In the genomic region with DNA sequence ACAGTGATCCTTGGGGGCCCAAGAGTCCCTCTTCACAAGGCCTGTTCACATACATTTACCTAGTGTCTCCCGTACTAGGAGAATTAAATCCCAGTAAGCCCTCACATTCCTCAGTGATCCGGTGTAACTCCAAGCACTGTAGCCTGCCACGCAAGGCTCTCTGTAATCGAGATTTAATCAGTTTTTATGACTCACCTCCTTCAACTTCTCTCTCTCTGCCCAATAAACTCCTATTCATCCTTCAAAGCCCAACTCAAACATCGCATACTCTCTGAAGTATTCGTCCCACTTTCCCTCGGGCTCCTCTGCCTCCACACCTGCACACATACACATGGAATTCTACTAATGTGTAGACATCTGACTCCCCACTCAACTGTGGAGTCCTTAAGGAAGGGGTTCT, we compare ENCODE assay signal across 16 cellular contexts.
DNase-seq lines count a peak whose midpoint lies in the region; ATAC-seq and TF ChIP-seq lines count a peak whose summit lies in the region.
"Had no signal": no experiment of that assay in that cellular context is flagged by ENCODE, and none has a peak within 500 bp of the region (broad histone marks: within the 10 kb centered on the region; RNA-seq: fewer than 3 reads in every experiment).

No MANE protein-coding gene starts in this region.

- CTCF ChIA-PET in CD8-positive, alpha-beta T cell (lab: Charles Lee), result no interaction called here

- H3K27me3 Mint-ChIP-seq in CD8-positive, alpha-beta T cell (ENCODE audit: low read depth), result no peaks in the 10 kb centered on the region
- H3K27me3 Mint-ChIP-seq: naive thymus-derived CD4-positive, alpha-beta T cell; stimulated activated naive CD8-positive, alpha-beta T cell treated with anti-CD3 and anti-CD28 coated beads, Interleukin-15, Interleukin-2, amounts not matched to agents 100 ng/mL and 50 ng/mL, for 24 hours had no signal

- H3K36me3 Mint-ChIP-seq in CD8-positive, alpha-beta T cell, result peaks cover 30% of the 10 kb centered on the region

- POLR2A ChIA-PET in CD8-positive, alpha-beta T cell (lab: Charles Lee), result interaction anchor here (0.6 kb wide), 1 partner anchor 73 kb away, joined by 3 read pairs; no protein-coding TSS in a partner anchor

- no peaks in the 10 kb centered on the region for H3K9me3 ChIP-seq in CD8-positive, alpha-beta T cell (ENCODE audit: low read length)
- H3K9me3 ChIP-seq: Peyer's patch had no signal

- TF ChIP-seq CTCF in CD8-positive, alpha-beta T cell (IDR thresholded peaks at IDR 0.05), result no peak
- TF ChIP-seq CTCF in GM13976 (IDR thresholded peaks at IDR 0.05; ENCODE audit: borderline replicate concordance, control extremely low read depth, extremely low read depth, insufficient read depth, missing control alignments), result no peak

- H3K36me3 ChIP-seq in CD8-positive, alpha-beta T cell (ENCODE audit: insufficient read depth, low read length), result no peaks in the 10 kb centered on the region
- no peaks in the 10 kb centered on the region for H3K36me3 ChIP-seq in H7 (replicated peaks; ENCODE audit: control insufficient read depth, insufficient read depth, low read length)
- H3K36me3 ChIP-seq: Peyer's patch had no signal

- no peak overlapping the region for H3K4me3 ChIP-seq in CD8-positive, alpha-beta T cell (ENCODE audit: low read depth, low read length)
- no peak overlapping the region for H3K4me3 ChIP-seq in H7 (ENCODE audit: insufficient read depth, low read depth, low read length)
- H3K4me3 ChIP-seq: dorsolateral prefrontal cortex, Peyer's patch had no signal

- in situ Hi-C loops in GM13976 (cut with MboI; ENCODE audit: low sequenced_read_pairs, unreplicated experiment), result no loop called here

- no peaks in the 10 kb centered on the region for H3K27me3 ChIP-seq in CD8-positive, alpha-beta T cell (ENCODE audit: insufficient read depth, low read length)
- no peaks in the 10 kb centered on the region for H3K27me3 ChIP-seq in H7 (ENCODE audit: control insufficient read depth, insufficient read depth, low read length)
- H3K27me3 ChIP-seq: dorsolateral prefrontal cortex, Peyer's patch had no signal

- no peaks in the 10 kb centered on the region for H3K9me3 Mint-ChIP-seq in CD8-positive, alpha-beta T cell
- H3K9me3 Mint-ChIP-seq: naive thymus-derived CD4-positive, alpha-beta T cell; stimulated activated naive CD8-positive, alpha-beta T cell treated with anti-CD3 and anti-CD28 coated beads, Interleukin-15, Interleukin-2, amounts not matched to agents 100 ng/mL and 50 ng/mL, for 24 hours had no signal

- no peak for ATAC-seq in CD8-positive, alpha-beta T cell
- ATAC-seq: naive thymus-derived CD4-positive, alpha-beta T cell had no signal

- H3K4me1 Mint-ChIP-seq in CD8-positive, alpha-beta T cell (ENCODE audit: low read depth), result peaks cover 13% of the 10 kb centered on the region

- H3K27ac Mint-ChIP-seq in CD8-positive, alpha-beta T cell, result peak overlapping the region; percentile 68

- H3K4me3 Mint-ChIP-seq in CD8-positive, alpha-beta T cell, result no peak overlapping the region
- H3K4me3 Mint-ChIP-seq: naive thymus-derived CD4-positive, alpha-beta T cell; stimulated activated naive CD8-positive, alpha-beta T cell treated with anti-CD3 and anti-CD28 coated beads, Interleukin-15, Interleukin-2, amounts not matched to agents 100 ng/mL and 50 ng/mL, for 24 hours had no signal

- no peaks in the 10 kb centered on the region for H3K4me1 ChIP-seq in CD8-positive, alpha-beta T cell (ENCODE audit: insufficient read depth, low read length)

- no peak for DNase-seq in CD8-positive, alpha-beta T cell
- DNase-seq in HS-27A (ENCODE audit: low read depth) (peak; percentile 76), amniotic epithelial cell (ENCODE audit: low read depth) (peak; percentile 70), islet precursor cell (peak; percentile 96), glomerular visceral epithelial cell (ENCODE audit: extremely low spot score) (no peak), DMS 273 treated with DMSO at 0.1 percent for 48 hours (lab: John Stamatoyannopoulos, UW) (no peak), GM13976 (ENCODE audit: low spot score) (no peak), H7 (no peak)
- DNase-seq: activated CD8-positive, alpha-beta memory T cell treated with anti-CD3 and anti-CD28 coated beads for 24 hours; activated gamma-delta T cell; dorsolateral prefrontal cortex; naive thymus-derived CD4-positive, alpha-beta T cell; NCI-H2029 treated with DMSO at 0.1 percent for 48 hours; T-helper 1 cell had no signal

- no peak overlapping the region for H3K27ac ChIP-seq in CD8-positive, alpha-beta T cell (ENCODE audit: low read depth, low read length)
- H3K27ac ChIP-seq: Peyer's patch had no signal

- intact Hi-C loops in CD8-positive, alpha-beta T cell (cut with DNase I, micrococcal nuclease), result no loop called here

Comparison
In these comparisons a context has a peak if more than half of its experiments do, and no peak if none do; other contexts are left out.
1. DNase-seq: peak in HS-27A (single experiment), amniotic epithelial cell (single experiment) and islet precursor cell (single experiment); none in CD8-positive, alpha-beta T cell (0 of 7), glomerular visceral epithelial cell (single experiment), DMS 273 treated with DMSO at 0.1 percent for 48 hours (single experiment), GM13976 (single experiment) and H7 (single experiment).